In the genomic region with DNA sequence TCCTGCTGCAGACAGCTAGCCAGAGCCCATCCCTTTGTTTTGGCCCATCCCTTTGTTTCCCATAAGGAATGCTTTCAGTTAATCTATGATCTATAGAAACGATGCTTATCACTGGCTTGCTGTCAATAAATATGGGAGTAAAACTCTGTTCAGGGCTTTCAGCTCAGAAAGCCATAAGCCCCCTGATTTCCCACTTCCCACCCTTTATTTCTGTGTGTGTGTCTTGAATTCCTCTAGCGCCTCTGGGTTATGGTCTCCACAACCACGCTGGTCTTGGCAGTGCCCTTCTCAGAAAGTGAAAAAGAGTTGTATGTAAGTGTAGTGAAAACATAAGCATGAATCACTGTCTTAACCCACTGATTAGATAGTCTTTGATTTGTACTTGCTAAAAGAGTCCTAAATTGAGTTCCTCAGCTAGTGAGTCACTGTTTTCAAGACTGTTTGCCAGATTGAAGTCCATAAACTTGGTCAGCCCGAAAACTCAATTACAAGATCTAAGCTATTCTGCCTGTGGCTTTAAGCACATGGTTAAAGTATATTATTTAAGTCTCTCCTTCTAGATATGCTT, we compare ENCODE assay signal across 14 cellular contexts. TPM values are rescaled to one million over a fixed set of nuclear protein-coding genes. Genes with fewer than 3 reads are reported as not detected.
A peak's percentile ranks its signal among the peaks of the same experiment; 100 is the strongest.
DNase-seq lines count a peak whose midpoint lies in the region; ATAC-seq and TF ChIP-seq lines count a peak whose summit lies in the region.
"Had no signal": no experiment of that assay in that cellular context is flagged by ENCODE, and none has a peak within 500 bp of the region (broad histone marks: within the 10 kb centered on the region; RNA-seq: fewer than 3 reads in every experiment).

No MANE protein-coding gene starts in this region.

- H2AFZ ChIP-seq in PC-3 (ENCODE audit: low read length), result no peak overlapping the region

- no peaks in the 10 kb centered on the region for H3K27me3 ChIP-seq in PC-3 (ENCODE audit: low read length)

- no peaks in the 10 kb centered on the region for H3K79me2 ChIP-seq in PC-3 (ENCODE audit: low read length)

- H3K4me1 ChIP-seq in PC-3 (ENCODE audit: insufficient read depth, low read length), result peaks cover 15% of the 10 kb centered on the region

- peaks cover 4% of the 10 kb centered on the region; the same call in 1 of the 2 replicates for H3K36me3 ChIP-seq in PC-3 (ENCODE audit: low read depth, low read length)

- H3K27me3 Mint-ChIP-seq in activated CD4-positive, alpha-beta T cell treated with anti-CD3 and anti-CD28 coated beads for 36 hours, result peaks cover 28% of the 10 kb centered on the region
- H3K27me3 Mint-ChIP-seq in progenitor cell of endocrine pancreas, result peaks cover 7% of the 10 kb centered on the region
- H3K27me3 Mint-ChIP-seq in immature natural killer cell (ENCODE audit: low read depth in 3 of 3), result peaks cover 2 to 3% (median 2%) of the 10 kb centered on the region in 3 donors
- peaks cover 27% of the 10 kb centered on the region for H3K27me3 Mint-ChIP-seq in chondrocyte (ENCODE audit: low read depth)
- H3K27me3 Mint-ChIP-seq: effector memory CD8-positive, alpha-beta T cell had no signal

- H3K4me2 ChIP-seq in PC-3 (ENCODE audit: low read length), result peak overlapping the region; percentile 27

- DNase-seq in activated CD4-positive, alpha-beta T cell treated with anti-CD3 and anti-CD28 coated beads for 36 hours, result peak; percentile 24
- no peak for DNase-seq in activated CD4-positive, alpha-beta T cell treated with anti-CD3 and anti-CD28 coated beads for 1 hour
- DNase-seq in PC-3 (peak; percentile 72), epithelial cell of proximal tubule (ENCODE audit: low read depth) (peak; percentile 52), progenitor cell of endocrine pancreas (ENCODE audit: low spot score, unreplicated experiment) (no peak), immature natural killer cell (no peak), chondrocyte (ENCODE audit: low spot score) (no peak)
- DNase-seq: anterior cingulate cortex; Calu3; effector memory CD8-positive, alpha-beta T cell; NCI-H2081; right cardiac atrium had no signal

- peak overlapping the region; percentile 33; the same call in 1 of the 2 replicates for H3K27ac ChIP-seq in PC-3 (ENCODE audit: low read length)

- TF ChIP-seq CTCF in PC-3 (conservative IDR thresholded peaks at IDR 0.05; ENCODE audit: low read depth, low read length), result no peak
- TF ChIP-seq CTCF in epithelial cell of proximal tubule (conservative IDR thresholded peaks at IDR 0.05; ENCODE audit: low read depth, low read length), result no peak
- TF ChIP-seq CTCF in progenitor cell of endocrine pancreas (IDR thresholded peaks at IDR 0.05; ENCODE audit: unreplicated experiment), result no peak
- no peak for TF ChIP-seq CTCF in chondrocyte (IDR thresholded peaks at IDR 0.05)

- POLR2A ChIA-PET in activated CD4-positive, alpha-beta T cell treated with anti-CD3 and anti-CD28 coated beads for 36 hours (lab: Charles Lee), result interaction anchor here (0.6 to 1.0 kb wide), 2 partner anchors 136 to 264 kb away, joined by 3 read pairs; no protein-coding TSS in a partner anchor
- POLR2A ChIA-PET in PC-3 (lab: Charles Lee; ENCODE audit: unreplicated experiment), result interaction anchor here (0.7 kb wide), 1 partner anchor 675 kb away, joined by 4 read pairs; no protein-coding TSS in a partner anchor

- H3K9me3 ChIP-seq in PC-3 (ENCODE audit: low read length), result peaks cover 15% of the 10 kb centered on the region; the same call in 1 of the 2 replicates

- no peaks in the 10 kb centered on the region for H3K9me2 ChIP-seq in PC-3 (replicated peaks; ENCODE audit: low read length)

- no peak overlapping the region for H3K27ac Mint-ChIP-seq in activated CD4-positive, alpha-beta T cell treated with anti-CD3 and anti-CD28 coated beads for 36 hours
- H3K27ac Mint-ChIP-seq in progenitor cell of endocrine pancreas (peak overlapping the region; percentile 31), immature natural killer cell (no peak overlapping the region), chondrocyte (ENCODE audit: unreplicated experiment) (no peak overlapping the region)

- no peaks in the 10 kb centered on the region for H4K20me1 ChIP-seq in PC-3 (ENCODE audit: low read length)

- peaks cover 8% of the 10 kb centered on the region for H3K4me1 Mint-ChIP-seq in activated CD4-positive, alpha-beta T cell treated with anti-CD3 and anti-CD28 coated beads for 36 hours
- peaks cover 1% of the 10 kb centered on the region for H3K4me1 Mint-ChIP-seq in progenitor cell of endocrine pancreas (ENCODE audit: low read depth)
- peaks cover 12 to 25% of the 10 kb centered on the region in 2 donors for H3K4me1 Mint-ChIP-seq in immature natural killer cell
- H3K4me1 Mint-ChIP-seq in chondrocyte (ENCODE audit: low read depth), result no peaks in the 10 kb centered on the region

- H3K9me3 Mint-ChIP-seq in activated CD4-positive, alpha-beta T cell treated with anti-CD3 and anti-CD28 coated beads for 36 hours (ENCODE audit: low read depth), result peaks cover 20% of the 10 kb centered on the region
- H3K9me3 Mint-ChIP-seq in progenitor cell of endocrine pancreas (ENCODE audit: low read depth), result peaks cover 20% of the 10 kb centered on the region
- H3K9me3 Mint-ChIP-seq in immature natural killer cell, result peaks cover 0 to 20% (median 16%) of the 10 kb centered on the region in 6 donors
- peaks cover 17% of the 10 kb centered on the region for H3K9me3 Mint-ChIP-seq in chondrocyte (ENCODE audit: low read depth)

- no peaks in the 10 kb centered on the region for H3F3A ChIP-seq in PC-3 (ENCODE audit: low read length, unreplicated experiment)

- BruUV-seq in PC-3 (replicated peaks; lab: Mats Ljungman, UMichigan), result no TSS peak

- ATAC-seq in activated CD4-positive, alpha-beta T cell treated with anti-CD3 and anti-CD28 coated beads for 36 hours, result peak; percentile 93
- ATAC-seq in PC-3, result peak; percentile 92
- ATAC-seq in GM21529 (IDR thresholded peaks at IDR 0.05; ENCODE audit: unreplicated experiment), result no peak
- ATAC-seq: effector memory CD8-positive, alpha-beta T cell; right cardiac atrium had no signal

- intact Hi-C loops in activated CD4-positive, alpha-beta T cell treated with anti-CD3 and anti-CD28 coated beads for 36 hours (cut with DNase I, micrococcal nuclease), result loop anchor here in 1 of 2 experiments (1.0 kb wide), 1 partner anchor 35 kb away; a partner anchor contains a TSS
- intact Hi-C loops in PC-3 (cut with micrococcal nuclease), result no loop called here

- no peak overlapping the region for H3K9ac ChIP-seq in PC-3 (ENCODE audit: low read length)

- H3K36me3 Mint-ChIP-seq in activated CD4-positive, alpha-beta T cell treated with anti-CD3 and anti-CD28 coated beads for 36 hours (ENCODE audit: low read depth), result peaks cover 8% of the 10 kb centered on the region
- H3K36me3 Mint-ChIP-seq in progenitor cell of endocrine pancreas (ENCODE audit: insufficient read depth) (no peaks in the 10 kb centered on the region), immature natural killer cell (peaks cover 10 to 21% (median 16%) of the 10 kb centered on the region in 3 donors), chondrocyte (ENCODE audit: low read depth) (peaks cover 3% of the 10 kb centered on the region)

- H3K4me3 ChIP-seq in PC-3 (ENCODE audit: low read length) (no peak overlapping the region), epithelial cell of proximal tubule (ENCODE audit: low read depth, low read length) (no peak overlapping the region)

- no peak overlapping the region for H3K4me3 Mint-ChIP-seq in activated CD4-positive, alpha-beta T cell treated with anti-CD3 and anti-CD28 coated beads for 36 hours
- no peak overlapping the region for H3K4me3 Mint-ChIP-seq in progenitor cell of endocrine pancreas (ENCODE audit: low read depth)
- H3K4me3 Mint-ChIP-seq in immature natural killer cell, result no peak overlapping the region
- H3K4me3 Mint-ChIP-seq in chondrocyte (ENCODE audit: unreplicated experiment), result no peak overlapping the region
- H3K4me3 Mint-ChIP-seq: effector memory CD8-positive, alpha-beta T cell had no signal

- CTCF ChIA-PET in activated CD4-positive, alpha-beta T cell treated with anti-CD3 and anti-CD28 coated beads for 36 hours (lab: Charles Lee), result interaction anchor here (0.6 to 2.0 kb wide), 4 partner anchors 33 to 68 kb away, joined by 3 to 6 read pairs (median 4); no protein-coding TSS in a partner anchor
- CTCF ChIA-PET in PC-3 (lab: Charles Lee), result interaction anchor here (0.6 kb wide), 1 partner anchor 167 kb away, joined by 3 read pairs; no protein-coding TSS in a partner anchor

RNA-seq across cellular contexts. Expression of a gene that starts 18.9 kb away (rescaled TPM):
- under 1 TPM in 1 of 2 experiments, not detected in 1; 0.09 TPM for total RNA-seq in activated CD4-positive, alpha-beta T cell treated with anti-CD3 and anti-CD28 coated beads for 36 hours
- not detected in 2 replicates for total RNA-seq in PC-3 (2014; rRNA removed)
- total RNA-seq in epithelial cell of proximal tubule, result not detected in 2 replicates
- not detected in 2 replicates for total RNA-seq in progenitor cell of endocrine pancreas
- 10 to 100 TPM in 1 of 3 donors, 1 to 10 TPM in 2; 3.5 to 10.8 (median 6.7) TPM for polyA plus RNA-seq in immature natural killer cell
- not detected in 3 replicates for total RNA-seq in chondrocyte
- total RNA-seq: Calu3, H1 had no signal
- polyA plus RNA-seq: H1 had no signal

RNA-seq across cellular contexts. Expression of a gene that starts 35.8 kb away (rescaled TPM):
- total RNA-seq in activated CD4-positive, alpha-beta T cell treated with anti-CD3 and anti-CD28 coated beads for 36 hours, result under 1 TPM; 0.14 to 0.25 TPM
- total RNA-seq in PC-3 (2014; rRNA removed) (not detected in 2 replicates), epithelial cell of proximal tubule (not detected in 2 replicates), progenitor cell of endocrine pancreas (not detected in 2 replicates), chondrocyte (not detected in 3 replicates)
- polyA plus RNA-seq in immature natural killer cell, result 1 to 10 TPM in 2 of 3 donors, not detected in 1; 1.4 to 4.2 TPM
- total RNA-seq: Calu3, H1 had no signal
- polyA plus RNA-seq: H1 had no signal

Comparison
In these comparisons a context has a peak if more than half of its experiments do, and no peak if none do; other contexts are left out.
1. DNase-seq: peak in activated CD4-positive, alpha-beta T cell treated with anti-CD3 and anti-CD28 coated beads for 36 hours (single experiment), PC-3 (single experiment) and epithelial cell of proximal tubule (single experiment); none in activated CD4-positive, alpha-beta T cell treated with anti-CD3 and anti-CD28 coated beads for 1 hour (single experiment), progenitor cell of endocrine pancreas (single experiment), immature natural killer cell (0 of 3) and chondrocyte (single experiment).